Comparison of ENCODE assay signal across 12 cellular contexts in the genomic region with DNA sequence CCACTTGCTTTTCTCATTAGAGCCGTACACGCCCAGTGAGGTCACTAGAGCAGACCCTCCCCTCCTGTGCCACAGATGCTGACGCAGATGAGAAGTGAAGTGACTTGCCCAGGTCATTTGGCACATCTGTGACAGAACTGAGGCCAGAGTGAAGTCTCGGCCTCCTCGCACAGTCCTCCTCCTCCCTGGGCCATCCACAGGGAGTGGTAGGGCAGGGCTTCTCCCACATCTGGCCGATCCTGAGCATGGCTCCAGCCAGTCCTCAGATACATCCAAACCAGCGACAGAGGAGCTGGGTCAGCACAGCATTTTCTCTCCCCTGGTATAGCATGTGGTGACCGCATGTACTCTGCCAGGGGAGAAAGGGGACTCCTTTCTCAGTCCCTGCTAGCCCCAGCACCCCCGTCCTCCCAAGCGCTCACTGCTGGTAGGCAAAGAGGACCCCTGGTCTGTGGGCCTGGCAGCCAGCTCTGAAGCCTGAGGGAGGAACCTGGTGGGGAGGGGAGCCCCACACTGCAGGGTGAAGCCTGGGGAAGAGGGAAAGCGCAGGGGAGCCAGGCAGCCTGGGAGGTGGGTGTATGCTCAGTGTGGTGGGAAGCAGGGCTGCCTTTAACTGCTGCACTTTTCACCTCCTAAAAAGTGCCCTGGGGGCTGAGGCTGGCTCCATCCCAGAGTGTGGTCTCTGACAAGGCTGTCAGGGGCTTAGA. TPM values are rescaled to one million over a fixed set of nuclear protein-coding genes. Genes with fewer than 3 reads are reported as not detected.
"Had no signal": no experiment of that assay in that cellular context is flagged by ENCODE, and none has a peak within 500 bp of the region (broad histone marks: within the 10 kb centered on the region; RNA-seq: fewer than 3 reads in every experiment).

No MANE protein-coding gene starts in this region.

- H3K4me3 ChIP-seq: left lung, transverse colon had no signal

- H3K27me3 ChIP-seq: left lung had no signal

- H3K9me3 ChIP-seq: left lung, transverse colon had no signal

- H3K27ac Mint-ChIP-seq: activated T-cell treated with anti-CD3 and anti-CD28 coated beads, Interleukin-2, amount 50 U/mL, for 24 hours; stimulated activated memory B cell treated with anti-CD40 and anti-IgM and Interleukin-4, amounts not matched to agents 10 μg/mL and 1 μg/mL and 100 μg/mL, for 72 hours had no signal

- ATAC-seq: esophagus mucosa; left lung; stimulated activated memory B cell treated with anti-CD40 and anti-IgM and Interleukin-4, amounts not matched to agents 10 μg/mL and 1 μg/mL and 100 μg/mL, for 72 hours had no signal

- H3K4me1 Mint-ChIP-seq: activated naive CD8-positive, alpha-beta T cell treated with anti-CD3 and anti-CD28 coated beads for 36 hours had no signal

- H3K4me3 Mint-ChIP-seq: activated naive CD8-positive, alpha-beta T cell treated with anti-CD3 and anti-CD28 coated beads for 36 hours; activated T-cell treated with anti-CD3 and anti-CD28 coated beads, Interleukin-2, amount 50 U/mL, for 24 hours; stimulated activated memory B cell treated with anti-CD40 and anti-IgM and Interleukin-4, amounts not matched to agents 10 μg/mL and 1 μg/mL and 100 μg/mL, for 72 hours had no signal

- DNase-seq: activated gamma-delta T cell treated with Interleukin-2 at 50 U/mL for 16 hours; activated naive CD8-positive, alpha-beta T cell treated with anti-CD3 and anti-CD28 coated beads for 36 hours; activated T-cell treated with anti-CD3 and anti-CD28 coated beads, Interleukin-2, amount 50 U/mL, for 24 hours; anterior cingulate cortex; stimulated activated CD4-positive, alpha-beta T cell treated with anti-CD3 and anti-CD28 coated beads, Interleukin-1b, Interleukin-23, amount 100 ng/mL, for 48 hours; substantia nigra; transverse colon had no signal

- H3K27ac ChIP-seq: left lung, transverse colon had no signal

- H3K36me3 ChIP-seq: left lung, transverse colon had no signal

- H3K9me3 Mint-ChIP-seq: activated naive CD8-positive, alpha-beta T cell treated with anti-CD3 and anti-CD28 coated beads for 36 hours; activated T-cell treated with anti-CD3 and anti-CD28 coated beads, Interleukin-2, amount 50 U/mL, for 24 hours; stimulated activated memory B cell treated with anti-CD40 and anti-IgM and Interleukin-4, amounts not matched to agents 10 μg/mL and 1 μg/mL and 100 μg/mL, for 72 hours had no signal

RNA-seq across cellular contexts. Expression of gene TBX2, which starts 15.1 kb away (rescaled TPM):
- total RNA-seq: activated naive CD8-positive, alpha-beta T cell treated with anti-CD3 and anti-CD28 coated beads for 36 hours; dermis microvascular lymphatic vessel endothelial cell; T-helper 2 cell treated with Interferon-gamma antibody and Interleukin-4, amounts not matched to agents 100 ng/mL and 5 ng/mL, for 36 hours had no signal
